Comparison of ENCODE assay signal across 8 cellular contexts in the genomic region with DNA sequence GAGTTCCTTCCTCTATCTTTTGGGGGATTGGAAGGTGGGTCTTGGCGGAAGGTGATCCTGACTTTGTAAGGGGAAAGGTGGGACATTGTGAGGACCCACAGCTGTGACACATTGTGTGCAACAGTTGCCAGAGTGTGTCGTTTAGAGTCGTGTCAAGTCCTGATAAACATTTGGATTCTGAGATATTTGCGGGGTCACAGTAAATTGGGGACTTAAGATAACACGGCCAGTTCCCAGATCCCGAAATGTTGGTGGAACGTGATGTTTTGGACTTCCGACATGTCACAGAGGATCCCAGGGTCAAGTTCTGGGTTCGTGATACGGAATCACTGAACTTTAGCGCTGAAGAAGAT. TPM values are rescaled to one million over a fixed set of nuclear protein-coding genes. Genes with fewer than 3 reads are reported as not detected.
DNase-seq lines count a peak whose midpoint lies in the region; ATAC-seq and TF ChIP-seq lines count a peak whose summit lies in the region.

No MANE protein-coding gene starts in this region.

- H3K4me2 ChIP-seq in DOHH2 (ENCODE audit: low read length) = peak overlapping the region; percentile 65

- H3K27me3 Mint-ChIP-seq in endothelial cell (ENCODE audit: unreplicated experiment) (peaks cover 1% of the 10 kb centered on the region), osteocyte (ENCODE audit: unreplicated experiment) (no peaks in the 10 kb centered on the region)

- peak overlapping the region; percentile 70 for H3K27ac Mint-ChIP-seq in endothelial cell (ENCODE audit: unreplicated experiment)
- H3K27ac Mint-ChIP-seq in osteocyte (ENCODE audit: unreplicated experiment) = peak overlapping the region; percentile 87

- peaks cover 60% of the 10 kb centered on the region for H3K79me2 ChIP-seq in DOHH2 (ENCODE audit: control insufficient read depth, low read length)

- H3K27ac ChIP-seq in DOHH2 (ENCODE audit: low read depth, low read length) = peak overlapping the region; percentile 66

- peaks cover 23% of the 10 kb centered on the region for H3K4me1 Mint-ChIP-seq in endothelial cell (ENCODE audit: unreplicated experiment)
- H3K4me1 Mint-ChIP-seq in osteocyte (ENCODE audit: unreplicated experiment) = peaks cover 24% of the 10 kb centered on the region

- H3K27me3 ChIP-seq in DOHH2 (ENCODE audit: control insufficient read depth, low read length) = no peaks in the 10 kb centered on the region

- H3K4me3 Mint-ChIP-seq in endothelial cell (ENCODE audit: unreplicated experiment) = peak overlapping the region; percentile 95
- peak overlapping the region; percentile 98 for H3K4me3 Mint-ChIP-seq in osteocyte (ENCODE audit: unreplicated experiment)

- no peaks in the 10 kb centered on the region for H3K9me3 ChIP-seq in DOHH2 (ENCODE audit: control insufficient read depth, insufficient read depth, low read length)

- H4K20me1 ChIP-seq in DOHH2 (ENCODE audit: control insufficient read depth, insufficient read depth, low read depth, low read length) = peaks cover 11% of the 10 kb centered on the region; the same call in 1 of the 2 replicates

- DNase-seq in NB4 (ENCODE audit: low read depth) (no peak), endothelial cell (ENCODE audit: low spot score) (no peak), osteocyte (ENCODE audit: extremely low spot score, unreplicated experiment) (no peak), NCI-H524 (lab: John Stamatoyannopoulos, UW) (no peak), NCI-H446 (lab: John Stamatoyannopoulos, UW) (no peak)

- ATAC-seq in GM21526 (IDR thresholded peaks at IDR 0.05; ENCODE audit: low FRiP score, unreplicated experiment) (no peak), HG03439 (IDR thresholded peaks at IDR 0.05; ENCODE audit: unreplicated experiment) (no peak)

- H3K4me1 ChIP-seq in DOHH2 (ENCODE audit: control insufficient read depth, low read length) = peaks cover 20% of the 10 kb centered on the region

- TF ChIP-seq POLR2A in NB4 (IDR thresholded peaks at IDR 0.05; ENCODE audit: extremely low read depth, insufficient read length) = no peak

- no peaks in the 10 kb centered on the region for H3K9me2 ChIP-seq in DOHH2 (replicated peaks; ENCODE audit: control insufficient read depth, low read length)

- no peak for TF ChIP-seq CTCF in DOHH2 (IDR thresholded peaks at IDR 0.05; ENCODE audit: low read depth, low read length, poor library complexity, severe bottlenecking)
- TF ChIP-seq CTCF in NB4 (IDR thresholded peaks at IDR 0.05; ENCODE audit: low read depth, low read length) = no peak
- TF ChIP-seq CTCF in endothelial cell (IDR thresholded peaks at IDR 0.05; ENCODE audit: unreplicated experiment) = no peak
- TF ChIP-seq CTCF in osteocyte (IDR thresholded peaks at IDR 0.05) = no peak

- H3F3A ChIP-seq in DOHH2 (ENCODE audit: control insufficient read depth, insufficient read depth) = peaks cover 3% of the 10 kb centered on the region; the same call in 1 of the 2 replicates

- H3K4me3 ChIP-seq in DOHH2 (ENCODE audit: low read length) (peak overlapping the region; percentile 96), NB4 (ENCODE audit: low read depth, low read length) (peak overlapping the region; percentile 91)

- H3K9me3 Mint-ChIP-seq in endothelial cell (ENCODE audit: unreplicated experiment) (no peaks in the 10 kb centered on the region), osteocyte (ENCODE audit: unreplicated experiment) (no peaks in the 10 kb centered on the region)

- H3K36me3 ChIP-seq in DOHH2 (ENCODE audit: control insufficient read depth, low read length) = peaks cover 45% of the 10 kb centered on the region

- no peaks in the 10 kb centered on the region for H3K36me3 Mint-ChIP-seq in endothelial cell (ENCODE audit: low read depth, unreplicated experiment)
- H3K36me3 Mint-ChIP-seq in osteocyte (ENCODE audit: unreplicated experiment) = peaks cover 1% of the 10 kb centered on the region

RNA-seq across cellular contexts. Expression of gene ATAD5, which starts 0.6 kb away (rescaled TPM):
- 6.3 TPM for total RNA-seq in endothelial cell (ENCODE audit: unreplicated experiment)
- 3.0 TPM in 2 replicates for total RNA-seq in osteocyte

RNA-seq across cellular contexts. Expression of gene CRLF3, which starts 7.9 kb away (rescaled TPM):
- total RNA-seq in endothelial cell (ENCODE audit: unreplicated experiment) = 23.8 TPM
- 7.9 and 8.6 TPM in 2 replicates for total RNA-seq in osteocyte
